In genomic region chr2:41495050-41495449, GRCh38 we compare ENCODE assay signal across 2 cellular contexts.
TF ChIP-seq lines count a peak whose summit lies in the region.

No MANE protein-coding gene starts in this region.

TF ChIP-seq in K562, 482 proteins besides CTCF, POLR2A, EP300 and RAD21 (continued from another document):
- TF ChIP-seq HNRNPUL1 (IDR thresholded peaks at IDR 0.05; ENCODE audit: low read length) (no peak), CBX3 (IDR thresholded peaks at IDR 0.05; ENCODE audit: borderline replicate concordance in 1 of 2, low read length in 2 of 2) (peak in 1 of 2 experiments; percentile 90; a peak in 2 of 3 replicates), BCL6 (CRISPR knock-in tag; IDR thresholded peaks at IDR 0.05) (no peak), PCBP2 (IDR thresholded peaks at IDR 0.05; ENCODE audit: low read depth, low read length, poor library complexity, severe bottlenecking) (no peak), ZFP36 (IDR thresholded peaks at IDR 0.05; ENCODE audit: low read depth, low read length, partially characterized antibody) (peak; percentile 33), MCM2 (IDR thresholded peaks at IDR 0.05; ENCODE audit: low read depth) (no peak), CBX5 (IDR thresholded peaks at IDR 0.05; ENCODE audit: borderline replicate concordance, low read depth) (peak; percentile 98)
TF ChIP-seq in K562: peak in this region for 5.

TF ChIP-seq in SK-N-SH, 30 proteins besides CTCF, POLR2A, EP300 and RAD21:
- TF ChIP-seq REST (IDR thresholded peaks at IDR 0.05; ENCODE audit: low read depth, low read length) = no peak
- no peak for TF ChIP-seq USF1 (IDR thresholded peaks at IDR 0.05; ENCODE audit: borderline replicate concordance, low read depth)
- no peak for TF ChIP-seq CHD2 (IDR thresholded peaks at IDR 0.05; ENCODE audit: low read length, partially characterized antibody)
- TF ChIP-seq YY1 (IDR thresholded peaks at IDR 0.05; ENCODE audit: low read depth) = no peak
- TF ChIP-seq ZBTB33 (IDR thresholded peaks at IDR 0.05; ENCODE audit: borderline replicate concordance, low read depth) = no peak
- no peak for TF ChIP-seq IRF3 (IDR thresholded peaks at IDR 0.05; ENCODE audit: low read depth, low read length)
- no peak for TF ChIP-seq SIN3A (IDR thresholded peaks at IDR 0.05; ENCODE audit: borderline replicate concordance, low read depth, low read length)
- TF ChIP-seq TCF12 (IDR thresholded peaks at IDR 0.05) = no peak
- TF ChIP-seq TEAD4 (IDR thresholded peaks at IDR 0.05; ENCODE audit: borderline replicate concordance, insufficient read depth) = no peak
- TF ChIP-seq GABPA (IDR thresholded peaks at IDR 0.05; ENCODE audit: low read depth) = no peak
- TF ChIP-seq MAX (IDR thresholded peaks at IDR 0.05; ENCODE audit: low read depth) = no peak
